ENCODE assay signal across 18 cellular contexts in genomic region chr6:25354078-25354940, GRCh38.
A peak's percentile ranks its signal among the peaks of the same experiment; 100 is the strongest.
DNase-seq lines count a peak whose midpoint lies in the region; ATAC-seq and TF ChIP-seq lines count a peak whose summit lies in the region.
"Had no signal": no experiment of that assay in that cellular context is flagged by ENCODE, and none has a peak within 500 bp of the region (broad histone marks: within the 10 kb centered on the region; RNA-seq: fewer than 3 reads in every experiment).

No MANE protein-coding gene starts in this region.

- H2AK5ac ChIP-seq in H9 (ENCODE audit: insufficient read length, low read length), result no peak overlapping the region

- H4K5ac ChIP-seq in H9 (ENCODE audit: insufficient read length, low read depth, low read length), result no peak overlapping the region

- H3K27me3 ChIP-seq in gastroesophageal sphincter, result no peaks in the 10 kb centered on the region
- H3K27me3 ChIP-seq in H9 (ENCODE audit: insufficient read depth, low read length), result no peaks in the 10 kb centered on the region
- H3K27me3 ChIP-seq: BLaER1 treated with 17β-estradiol and CSF1 and Interleukin-3, amounts not matched to agents 10 nM and 100 nM; tibial artery had no signal

- H3K27me3 Mint-ChIP-seq in H9 (ENCODE audit: low read depth), result no peaks in the 10 kb centered on the region
- H3K27me3 Mint-ChIP-seq: activated naive CD8-positive, alpha-beta T cell treated with anti-CD3 and anti-CD28 coated beads for 36 hours had no signal

- H3K4me3 Mint-ChIP-seq in H9, result no peak overlapping the region
- H3K4me3 Mint-ChIP-seq: activated CD8-positive, alpha-beta T cell treated with anti-CD3 and anti-CD28 coated beads, Interleukin-2, amount 10 ng/mL, durations not matched to agents 7 days and 5 days; activated naive CD8-positive, alpha-beta T cell treated with anti-CD3 and anti-CD28 coated beads for 36 hours; T-helper 1 cell treated with Interleukin-12 subunit alpha and Interleukin-12 subunit beta and Interleukin-4 antibody, amounts not matched to agents 30 μg/mL and 1 μg/mL, for 36 hours had no signal

- no peak overlapping the region for H2BK20ac ChIP-seq in H9 (ENCODE audit: low read depth, low read length, poor library complexity, severe bottlenecking)

- H3K79me1 ChIP-seq in H9 (ENCODE audit: insufficient read depth, low read depth, low read length, poor library complexity, severe bottlenecking), result peaks cover 5% of the 10 kb centered on the region

- no peak overlapping the region for H2AFZ ChIP-seq in H9 (ENCODE audit: low read length)

- no peak overlapping the region for H2BK15ac ChIP-seq in H9 (ENCODE audit: low read depth, low read length)

- no peak overlapping the region for H2BK12ac ChIP-seq in H9 (ENCODE audit: insufficient read length, low read depth, low read length)

- 59 to 80% methylated on average over 5 of the region's 5 CpGs for WGBS in gastroesophageal sphincter (ENCODE audit: low coverage in 1 of 2), 2 donors
- no CpG with 5 or more reads among the region's 5 CpGs for WGBS in H9 (ENCODE audit: extremely low coverage, insufficient read length, low lambda C conversion rate)

- H3K27ac ChIP-seq in gastroesophageal sphincter, result no peak overlapping the region
- no peak overlapping the region for H3K27ac ChIP-seq in H9 (ENCODE audit: insufficient read length, low read depth, low read length)
- H3K27ac ChIP-seq: BLaER1 treated with 17β-estradiol and CSF1 and Interleukin-3, amounts not matched to agents 10 nM and 100 nM; tibial artery had no signal

- no peaks in the 10 kb centered on the region for H3K36me3 ChIP-seq in gastroesophageal sphincter
- H3K36me3 ChIP-seq: BLaER1 treated with 17β-estradiol and CSF1 and Interleukin-3, amounts not matched to agents 10 nM and 100 nM; tibial artery had no signal

- H3K4me1 ChIP-seq in gastroesophageal sphincter, result peaks cover 0 to 18% (median 0%) of the 10 kb centered on the region in 3 donors
- H3K4me1 ChIP-seq in H9 (ENCODE audit: insufficient read depth, low read length), result peaks cover 2% of the 10 kb centered on the region; the same call in 1 of the 2 replicates

- no peak overlapping the region for H4K91ac ChIP-seq in H9 (ENCODE audit: insufficient read length, low read depth, low read length)

- H2BK120ac ChIP-seq in H9 (ENCODE audit: low read depth, low read length, poor library complexity, severe bottlenecking), result no peak overlapping the region

- H4K20me1 ChIP-seq in H9 (ENCODE audit: control insufficient read depth, insufficient read depth, insufficient read length), result no peaks in the 10 kb centered on the region
- H4K20me1 ChIP-seq: BLaER1 treated with 17β-estradiol and CSF1 and Interleukin-3, amounts not matched to agents 10 nM and 100 nM had no signal

- no peak overlapping the region for H3K14ac ChIP-seq in H9 (ENCODE audit: insufficient read depth, low read length)

- H2BK5ac ChIP-seq in H9 (ENCODE audit: insufficient read length, low read length), result no peak overlapping the region

- H3K18ac ChIP-seq in H9 (ENCODE audit: insufficient read length, low read depth, low read length), result no peak overlapping the region

- H3K4me3 ChIP-seq in gastroesophageal sphincter (no peak overlapping the region), retinal pigment epithelial cell (ENCODE audit: low read length) (no peak overlapping the region)
- H3K4me3 ChIP-seq: BLaER1 treated with 17β-estradiol and CSF1 and Interleukin-3, amounts not matched to agents 10 nM and 100 nM; skin epidermis; tibial artery had no signal

- no peak for TF ChIP-seq POLR2A in gastroesophageal sphincter (IDR thresholded peaks at IDR 0.05)

- no peak overlapping the region for H3K9ac ChIP-seq in H9 (ENCODE audit: extremely low read depth, insufficient read length, low read length)
- H3K9ac ChIP-seq: BLaER1 treated with 17β-estradiol and CSF1 and Interleukin-3, amounts not matched to agents 10 nM and 100 nM had no signal

- no peak overlapping the region for H3K4me2 ChIP-seq in H9 (ENCODE audit: insufficient read depth, insufficient read length, low read length)
- H3K4me2 ChIP-seq: BLaER1 treated with 17β-estradiol and CSF1 and Interleukin-3, amounts not matched to agents 10 nM and 100 nM had no signal

- H4K8ac ChIP-seq in H9 (replicated peaks; ENCODE audit: insufficient read length, low read depth, low read length), result no peak overlapping the region

- H3K9me3 ChIP-seq in gastroesophageal sphincter (no peaks in the 10 kb centered on the region), H9 (ENCODE audit: control insufficient read depth, low read depth, low read length) (no peaks in the 10 kb centered on the region)
- H3K9me3 ChIP-seq: BLaER1 treated with 17β-estradiol and CSF1 and Interleukin-3, amounts not matched to agents 10 nM and 100 nM; tibial artery had no signal

- DNase-seq in GM04503 (ENCODE audit: low read depth) (peak; percentile 31), amniotic epithelial cell (ENCODE audit: low read depth) (peak; percentile 28), retinal pigment epithelial cell (ENCODE audit: low read depth) (peak; percentile 51), H9 (no peak)
- no peak for DNase-seq in stimulated activated naive CD4-positive, alpha-beta T cell (lab: John Stamatoyannopoulos, UW)
- DNase-seq: activated CD8-positive, alpha-beta T cell treated with anti-CD3 and anti-CD28 coated beads, Interleukin-2, amount 10 ng/mL, durations not matched to agents 7 days and 5 days; activated naive CD8-positive, alpha-beta T cell treated with anti-CD3 and anti-CD28 coated beads for 36 hours; left cardiac atrium; NCI-H1436; NCI-H226; NK-92 treated with Interleukin-12 subunit alpha and Interleukin-12 subunit beta, amount 100 ng/mL, for 24 hours; tibial artery had no signal

- no peaks in the 10 kb centered on the region for H3K23me2 ChIP-seq in H9 (ENCODE audit: insufficient read length, low read depth, low read length, poor library complexity, severe bottlenecking)

- peaks cover 3% of the 10 kb centered on the region; the same call in 1 of the 2 replicates for H3K79me2 ChIP-seq in H9 (ENCODE audit: insufficient read depth, low read length)

- no peak for TF ChIP-seq EP300 in gastroesophageal sphincter (IDR thresholded peaks at IDR 0.05)

- no peak overlapping the region for H3T11ph ChIP-seq in H9 (ENCODE audit: low read length)

- no peak overlapping the region for H3K56ac ChIP-seq in H9 (ENCODE audit: insufficient read length, low read depth, low read length)

- no peak for TF ChIP-seq CTCF in gastroesophageal sphincter (IDR thresholded peaks at IDR 0.05)
- TF ChIP-seq CTCF in retinal pigment epithelial cell (conservative IDR thresholded peaks at IDR 0.05; ENCODE audit: low read depth, low read length), result no peak
- no peak for TF ChIP-seq CTCF in H9 (conservative IDR thresholded peaks at IDR 0.05)

- H3K36me3 Mint-ChIP-seq in H9 (ENCODE audit: insufficient read depth in 1 of 3, low read depth in 3 of 3), result no peaks in the 10 kb centered on the region; a peak in 1 of 7 replicates
- H3K36me3 Mint-ChIP-seq: activated naive CD8-positive, alpha-beta T cell treated with anti-CD3 and anti-CD28 coated beads for 36 hours had no signal

- H3K27ac Mint-ChIP-seq in H9, result no peak overlapping the region
- H3K27ac Mint-ChIP-seq: activated CD8-positive, alpha-beta T cell treated with anti-CD3 and anti-CD28 coated beads, Interleukin-2, amount 10 ng/mL, durations not matched to agents 7 days and 5 days; activated naive CD8-positive, alpha-beta T cell treated with anti-CD3 and anti-CD28 coated beads for 36 hours; T-helper 1 cell treated with Interleukin-12 subunit alpha and Interleukin-12 subunit beta and Interleukin-4 antibody, amounts not matched to agents 30 μg/mL and 1 μg/mL, for 36 hours had no signal

- H3K23ac ChIP-seq in H9 (ENCODE audit: insufficient read length, low read depth, low read length), result no peak overlapping the region

- ATAC-seq in gastroesophageal sphincter (peak; percentile 63), HG03095 (IDR thresholded peaks at IDR 0.05; ENCODE audit: unreplicated experiment) (no peak), GM19351 (IDR thresholded peaks at IDR 0.05; ENCODE audit: unreplicated experiment) (no peak)
- ATAC-seq: activated CD8-positive, alpha-beta T cell treated with anti-CD3 and anti-CD28 coated beads, Interleukin-2, amount 10 ng/mL, durations not matched to agents 7 days and 5 days had no signal

- no peak overlapping the region for H3K4ac ChIP-seq in H9 (ENCODE audit: low read depth, low read length)

- H3K9me3 Mint-ChIP-seq in H9, result peaks cover 0 to 2% of the 10 kb centered on the region in 2 experiments; a peak in 1 of 5 replicates
- H3K9me3 Mint-ChIP-seq: activated naive CD8-positive, alpha-beta T cell treated with anti-CD3 and anti-CD28 coated beads for 36 hours; T-helper 1 cell treated with Interleukin-12 subunit alpha and Interleukin-12 subunit beta and Interleukin-4 antibody, amounts not matched to agents 30 μg/mL and 1 μg/mL, for 36 hours had no signal

- H3K4me1 Mint-ChIP-seq in H9, result peaks cover 5 to 9% of the 10 kb centered on the region in 2 experiments

Comparison
In these comparisons a context has a peak if more than half of its experiments do, and no peak if none do; other contexts are left out.
1. DNase-seq: peak in GM04503 (single experiment), amniotic epithelial cell (single experiment) and retinal pigment epithelial cell (single experiment); none in H9 (single experiment) and stimulated activated naive CD4-positive, alpha-beta T cell (0 of 6).